In the genomic region with DNA sequence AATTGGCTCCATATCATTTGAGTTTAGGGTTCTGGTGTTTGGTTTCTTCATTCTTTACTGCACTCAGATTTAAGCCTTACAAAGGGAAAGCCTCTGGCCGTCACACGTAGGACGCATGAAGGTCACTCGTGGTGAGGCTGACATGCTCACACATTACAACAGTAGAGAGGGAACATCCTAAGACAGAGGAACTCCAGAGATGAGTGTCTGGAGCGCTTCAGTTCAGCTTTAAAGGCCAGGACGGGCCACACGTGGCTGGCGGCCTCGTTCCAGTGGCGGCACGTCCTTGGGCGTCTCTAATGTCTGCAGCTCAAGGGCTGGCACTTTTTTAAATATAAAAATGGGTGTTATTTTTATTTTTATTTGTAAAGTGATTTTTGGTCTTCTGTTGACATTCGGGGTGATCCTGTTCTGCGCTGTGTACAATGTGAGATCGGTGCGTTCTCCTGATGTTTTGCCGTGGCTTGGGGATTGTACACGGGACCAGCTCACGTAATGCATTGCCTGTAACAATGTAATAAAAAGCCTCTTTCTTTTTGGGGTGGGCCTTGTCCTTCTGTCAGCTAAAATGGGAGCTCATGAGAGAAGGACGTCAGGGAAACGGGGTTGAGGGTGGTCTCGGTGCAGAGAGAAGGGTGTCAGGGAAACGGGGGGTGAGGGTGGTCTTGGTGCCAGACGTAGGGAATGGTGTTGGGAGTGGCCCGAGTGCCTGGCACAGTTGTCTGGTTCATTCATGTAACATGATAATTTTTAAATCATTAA, we compare ENCODE assay signal across 22 cellular contexts. TPM values are rescaled to one million over a fixed set of nuclear protein-coding genes. Genes with fewer than 3 reads are reported as not detected.
"Had no signal": no experiment of that assay in that cellular context is flagged by ENCODE, and none has a peak within 500 bp of the region (broad histone marks: within the 10 kb centered on the region; RNA-seq: fewer than 3 reads in every experiment).

No MANE protein-coding gene starts in this region.

- H3K4me1 Mint-ChIP-seq: activated CD4-positive, alpha-beta T cell treated with anti-CD3 and anti-CD28 coated beads, Interleukin-2, amount 10 ng/mL, durations not matched to agents 24 days and 14 days; memory B cell had no signal

- H3K4me2 ChIP-seq: hepatocyte had no signal

- H3K9me3 ChIP-seq: mucosa of descending colon, neutrophil, suprapubic skin had no signal

- H3K27ac ChIP-seq: hepatocyte, neutrophil, skin epidermis, suprapubic skin had no signal

- DNase-seq: activated CD4-positive, alpha-beta T cell treated with anti-CD3 and anti-CD28 coated beads, Interleukin-2, amount 10 ng/mL, durations not matched to agents 24 days and 14 days; activated CD4-positive, CD25-positive, alpha-beta regulatory T cell; activated CD8-positive, alpha-beta memory T cell treated with anti-CD3 and anti-CD28 coated beads, Interleukin-2, amount 50 U/mL, for 48 hours; activated gamma-delta T cell; activated naive CD8-positive, alpha-beta T cell treated with anti-CD3 and anti-CD28 coated beads for 36 hours; activated T-cell treated with anti-CD3 and anti-CD28 coated beads, Interleukin-2, amount 50 U/mL, for 72 hours; islet precursor cell; mucosa of descending colon; naive thymus-derived CD4-positive, alpha-beta T cell; retina; stimulated activated CD4-positive, alpha-beta T cell treated with anti-CD3 and anti-CD28 coated beads, Interleukin-15, amount 100 ng/mL, for 24 hours; stimulated activated CD4-positive, alpha-beta T cell treated with anti-CD3 and anti-CD28 coated beads, Interleukin-4, amount 100 ng/mL, for 24 hours; stimulated activated naive CD4-positive, alpha-beta T cell treated with Interleukin-2 at 50 U/mL for 16 hours; trophoblast cell had no signal

- H3K27ac Mint-ChIP-seq: activated CD4-positive, alpha-beta T cell treated with anti-CD3 and anti-CD28 coated beads, Interleukin-2, amount 10 ng/mL, durations not matched to agents 24 days and 14 days; activated naive CD8-positive, alpha-beta T cell treated with anti-CD3 and anti-CD28 coated beads for 36 hours; activated T-cell treated with anti-CD3 and anti-CD28 coated beads, Interleukin-2, amount 50 U/mL, for 72 hours; memory B cell had no signal

- ATAC-seq: activated T-cell treated with anti-CD3 and anti-CD28 coated beads, Interleukin-2, amount 50 U/mL, for 72 hours; esophagus mucosa; mucosa of descending colon; naive thymus-derived CD4-positive, alpha-beta T cell had no signal

- H3K4me3 ChIP-seq: hepatocyte, mucosa of descending colon, skin epidermis, suprapubic skin had no signal

- H3K4me3 Mint-ChIP-seq: activated CD4-positive, alpha-beta T cell treated with anti-CD3 and anti-CD28 coated beads, Interleukin-2, amount 10 ng/mL, durations not matched to agents 24 days and 14 days; activated naive CD8-positive, alpha-beta T cell treated with anti-CD3 and anti-CD28 coated beads for 36 hours; activated T-cell treated with anti-CD3 and anti-CD28 coated beads, Interleukin-2, amount 50 U/mL, for 72 hours; memory B cell; naive thymus-derived CD4-positive, alpha-beta T cell had no signal

- H3K27me3 ChIP-seq: hepatocyte, suprapubic skin had no signal

- H2AFZ ChIP-seq: hepatocyte had no signal

- H3K4me1 ChIP-seq: suprapubic skin had no signal

- H3K27me3 Mint-ChIP-seq: activated CD4-positive, alpha-beta T cell treated with anti-CD3 and anti-CD28 coated beads, Interleukin-2, amount 10 ng/mL, durations not matched to agents 24 days and 14 days; activated naive CD8-positive, alpha-beta T cell treated with anti-CD3 and anti-CD28 coated beads for 36 hours; memory B cell; naive thymus-derived CD4-positive, alpha-beta T cell had no signal

- H3K9me3 Mint-ChIP-seq: activated CD4-positive, alpha-beta T cell treated with anti-CD3 and anti-CD28 coated beads, Interleukin-2, amount 10 ng/mL, durations not matched to agents 24 days and 14 days; activated naive CD8-positive, alpha-beta T cell treated with anti-CD3 and anti-CD28 coated beads for 36 hours; activated T-cell treated with anti-CD3 and anti-CD28 coated beads, Interleukin-2, amount 50 U/mL, for 72 hours; memory B cell had no signal

RNA-seq across cellular contexts. Expression of a gene that starts 40.9 kb away (rescaled TPM):
- total RNA-seq: activated CD4-positive, alpha-beta T cell treated with anti-CD3 and anti-CD28 coated beads, Interleukin-2, amount 10 ng/mL, durations not matched to agents 24 days and 14 days; activated naive CD8-positive, alpha-beta T cell treated with anti-CD3 and anti-CD28 coated beads for 36 hours; glomerular endothelial cell; T-helper 2 cell treated with Interferon-gamma antibody and Interleukin-4, amounts not matched to agents 100 ng/mL and 5 ng/mL, for 36 hours had no signal
